In the genomic region with DNA sequence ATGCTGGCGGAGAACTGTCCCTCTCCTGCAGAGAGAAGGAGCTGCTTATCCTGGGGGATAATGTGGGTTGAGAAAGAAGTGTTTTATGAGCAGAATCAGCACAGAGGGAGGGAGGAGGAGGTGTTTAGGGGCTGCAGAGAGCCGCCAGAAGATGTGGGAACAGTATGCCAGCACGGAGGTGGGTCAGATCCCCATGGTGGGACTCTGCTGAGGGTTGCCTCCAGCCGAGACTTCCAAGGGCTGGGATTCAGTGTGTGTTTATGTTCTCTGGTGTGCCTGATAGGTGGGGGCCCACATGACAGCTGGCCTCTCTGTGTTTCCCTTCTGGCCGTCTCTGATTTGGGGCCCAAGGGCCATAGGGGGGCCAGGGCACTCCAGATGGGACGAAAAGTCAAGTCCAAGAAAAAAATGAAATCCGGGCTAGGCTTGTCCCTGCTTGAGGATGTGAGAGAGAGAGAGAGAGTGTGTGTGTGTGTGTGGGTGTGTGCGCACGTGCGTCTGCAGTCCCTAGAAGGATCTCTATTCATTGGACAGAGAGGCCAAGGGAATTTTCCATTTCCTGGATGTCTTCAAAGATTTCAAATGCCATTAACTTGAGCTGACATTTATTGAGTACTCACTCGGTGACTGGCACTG, we compare ENCODE assay signal across 16 cellular contexts. TPM values are rescaled to one million over a fixed set of nuclear protein-coding genes. Genes with fewer than 3 reads are reported as not detected.
A peak's percentile ranks its signal among the peaks of the same experiment; 100 is the strongest.
DNase-seq lines count a peak whose midpoint lies in the region; ATAC-seq and TF ChIP-seq lines count a peak whose summit lies in the region.
"Had no signal": no experiment of that assay in that cellular context is flagged by ENCODE, and none has a peak within 500 bp of the region (broad histone marks: within the 10 kb centered on the region; RNA-seq: fewer than 3 reads in every experiment).

No MANE protein-coding gene starts in this region.

- H3K27me3 ChIP-seq in left lung, result no peaks in the 10 kb centered on the region
- H3K27me3 ChIP-seq: BLaER1, brain microvascular endothelial cell, foreskin keratinocyte had no signal

- H3K9me3 ChIP-seq in T-helper 17 cell (ENCODE audit: control insufficient read depth, low read length, poor library complexity, severe bottlenecking) (no peaks in the 10 kb centered on the region), left lung (no peaks in the 10 kb centered on the region)

- peak overlapping the region; percentile 79 for H3K27ac Mint-ChIP-seq in T-helper 17 cell
- no peak overlapping the region for H3K27ac Mint-ChIP-seq in WTC11

- H3K4me1 ChIP-seq in left lung, result peaks cover 0 to 99% of the 10 kb centered on the region in 2 donors
- H3K4me1 ChIP-seq: foreskin keratinocyte had no signal

- ATAC-seq in T-helper 17 cell, result no peak
- peak; percentile 67 for ATAC-seq in left lung
- ATAC-seq in GM19324 (IDR thresholded peaks at IDR 0.05; ENCODE audit: low FRiP score, unreplicated experiment), result no peak
- no peak for ATAC-seq in WTC11
- ATAC-seq: activated CD4-positive, CD25-positive, alpha-beta regulatory T cell treated with anti-CD3 and anti-CD28 coated beads, Interleukin-2, amount 50 U/mL, for 24 hours; effector memory CD8-positive, alpha-beta T cell; foreskin keratinocyte; SK-N-SH treated with all-trans-retinoic acid at 6 μM for 48 hours had no signal

- POLR2A ChIA-PET in WTC11 (lab: Charles Lee), result no interaction called here

- H3K27ac ChIP-seq in left lung, result peak overlapping the region in 1 of 2 donors; percentile 72
- H3K27ac ChIP-seq: brain microvascular endothelial cell, foreskin keratinocyte had no signal

- H3K9me3 Mint-ChIP-seq in WTC11, result no peaks in the 10 kb centered on the region
- H3K9me3 Mint-ChIP-seq: effector memory CD8-positive, alpha-beta T cell had no signal

- no peaks in the 10 kb centered on the region for H3K27me3 Mint-ChIP-seq in T-helper 17 cell
- H3K27me3 Mint-ChIP-seq in WTC11 (ENCODE audit: low read depth), result peaks cover 97% of the 10 kb centered on the region
- H3K27me3 Mint-ChIP-seq: effector memory CD8-positive, alpha-beta T cell had no signal

- DNase-seq in stimulated activated CD4-positive, alpha-beta T cell treated with anti-CD3 and anti-CD28 coated beads, Interleukin-15, amount 100 ng/mL, for 24 hours, result peak; percentile 40
- DNase-seq in stimulated activated CD4-positive, alpha-beta T cell treated with anti-CD3 and anti-CD28 coated beads, Interleukin-2, amount 100 ng/mL, for 48 hours, result no peak
- DNase-seq in T-helper 17 cell (no peak), left lung (no peak), NCI-H2107 (lab: John Stamatoyannopoulos, UW) (no peak), NCI-H146 treated with DMSO at 0.1 percent for 48 hours (lab: John Stamatoyannopoulos, UW; ENCODE audit: unreplicated experiment) (no peak), WTC11 (ENCODE audit: low spot score) (no peak)
- DNase-seq: brain microvascular endothelial cell; effector memory CD8-positive, alpha-beta T cell; foreskin keratinocyte; NCI-H2171 treated with DMSO at 0.1 percent for 48 hours had no signal

- intact Hi-C loops in left lung (cut with DNase I), result no loop called here

- H3K4me1 Mint-ChIP-seq in T-helper 17 cell (peaks cover 63% of the 10 kb centered on the region), WTC11 (peaks cover 11% of the 10 kb centered on the region)

- no peak overlapping the region for H3K4me3 ChIP-seq in left lung
- H3K4me3 ChIP-seq: BLaER1 had no signal

- CTCF ChIA-PET in WTC11 (lab: Charles Lee), result no interaction called here

- H3K4me3 Mint-ChIP-seq in T-helper 17 cell (no peak overlapping the region), WTC11 (no peak overlapping the region)

- H3K36me3 ChIP-seq in left lung, result no peaks in the 10 kb centered on the region
- H3K36me3 ChIP-seq: BLaER1, brain microvascular endothelial cell had no signal

- TF ChIP-seq CTCF in left lung (IDR thresholded peaks at IDR 0.05), result no peak
- no peak for TF ChIP-seq CTCF in WTC11 (IDR thresholded peaks at IDR 0.05)

- H3K36me3 Mint-ChIP-seq in T-helper 17 cell (ENCODE audit: low read depth), result peaks cover 2% of the 10 kb centered on the region
- no peaks in the 10 kb centered on the region for H3K36me3 Mint-ChIP-seq in WTC11

TF ChIP-seq in WTC11, 78 proteins besides CTCF, POLR2A, EP300 and RAD21 (continues in another document):
- TF ChIP-seq NR3C1 (CRISPR knock-in tag; conservative IDR thresholded peaks at IDR 0.05; ENCODE audit: low read depth) (no peak), JAZF1 (CRISPR knock-in tag; IDR thresholded peaks at IDR 0.05) (no peak), ZNF121 (CRISPR knock-in tag; IDR thresholded peaks at IDR 0.05) (no peak), GRHL2 (CRISPR knock-in tag; IDR thresholded peaks at IDR 0.05; ENCODE audit: insufficient replicate concordance, severe bottlenecking) (no peak), TEAD1 (CRISPR knock-in tag; IDR thresholded peaks at IDR 0.05) (no peak), ELF4 (CRISPR knock-in tag; IDR thresholded peaks at IDR 0.05; ENCODE audit: low read depth) (no peak), JUN (CRISPR knock-in tag; IDR thresholded peaks at IDR 0.05) (no peak), CREB1 (CRISPR knock-in tag; IDR thresholded peaks at IDR 0.05) (no peak)
- TF ChIP-seq, protein P1, sequence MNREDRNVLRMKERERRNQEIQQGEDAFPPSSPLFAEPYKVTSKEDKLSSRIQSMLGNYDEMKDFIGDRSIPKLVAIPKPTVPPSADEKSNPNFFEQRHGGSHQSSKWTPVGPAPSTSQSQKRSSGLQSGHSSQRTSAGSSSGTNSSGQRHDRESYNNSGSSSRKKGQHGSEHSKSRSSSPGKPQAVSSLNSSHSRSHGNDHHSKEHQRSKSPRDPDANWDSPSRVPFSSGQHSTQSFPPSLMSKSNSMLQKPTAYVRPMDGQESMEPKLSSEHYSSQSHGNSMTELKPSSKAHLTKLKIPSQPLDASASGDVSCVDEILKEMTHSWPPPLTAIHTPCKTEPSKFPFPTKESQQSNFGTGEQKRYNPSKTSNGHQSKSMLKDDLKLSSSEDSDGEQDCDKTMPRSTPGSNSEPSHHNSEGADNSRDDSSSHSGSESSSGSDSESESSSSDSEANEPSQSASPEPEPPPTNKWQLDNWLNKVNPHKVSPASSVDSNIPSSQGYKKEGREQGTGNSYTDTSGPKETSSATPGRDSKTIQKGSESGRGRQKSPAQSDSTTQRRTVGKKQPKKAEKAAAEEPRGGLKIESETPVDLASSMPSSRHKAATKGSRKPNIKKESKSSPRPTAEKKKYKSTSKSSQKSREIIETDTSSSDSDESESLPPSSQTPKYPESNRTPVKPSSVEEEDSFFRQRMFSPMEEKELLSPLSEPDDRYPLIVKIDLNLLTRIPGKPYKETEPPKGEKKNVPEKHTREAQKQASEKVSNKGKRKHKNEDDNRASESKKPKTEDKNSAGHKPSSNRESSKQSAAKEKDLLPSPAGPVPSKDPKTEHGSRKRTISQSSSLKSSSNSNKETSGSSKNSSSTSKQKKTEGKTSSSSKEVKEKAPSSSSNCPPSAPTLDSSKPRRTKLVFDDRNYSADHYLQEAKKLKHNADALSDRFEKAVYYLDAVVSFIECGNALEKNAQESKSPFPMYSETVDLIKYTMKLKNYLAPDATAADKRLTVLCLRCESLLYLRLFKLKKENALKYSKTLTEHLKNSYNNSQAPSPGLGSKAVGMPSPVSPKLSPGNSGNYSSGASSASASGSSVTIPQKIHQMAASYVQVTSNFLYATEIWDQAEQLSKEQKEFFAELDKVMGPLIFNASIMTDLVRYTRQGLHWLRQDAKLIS (CRISPR knock-in tag; IDR thresholded peaks at IDR 0.05; ENCODE audit: borderline replicate concordance), result no peak
- TF ChIP-seq, protein P2, sequence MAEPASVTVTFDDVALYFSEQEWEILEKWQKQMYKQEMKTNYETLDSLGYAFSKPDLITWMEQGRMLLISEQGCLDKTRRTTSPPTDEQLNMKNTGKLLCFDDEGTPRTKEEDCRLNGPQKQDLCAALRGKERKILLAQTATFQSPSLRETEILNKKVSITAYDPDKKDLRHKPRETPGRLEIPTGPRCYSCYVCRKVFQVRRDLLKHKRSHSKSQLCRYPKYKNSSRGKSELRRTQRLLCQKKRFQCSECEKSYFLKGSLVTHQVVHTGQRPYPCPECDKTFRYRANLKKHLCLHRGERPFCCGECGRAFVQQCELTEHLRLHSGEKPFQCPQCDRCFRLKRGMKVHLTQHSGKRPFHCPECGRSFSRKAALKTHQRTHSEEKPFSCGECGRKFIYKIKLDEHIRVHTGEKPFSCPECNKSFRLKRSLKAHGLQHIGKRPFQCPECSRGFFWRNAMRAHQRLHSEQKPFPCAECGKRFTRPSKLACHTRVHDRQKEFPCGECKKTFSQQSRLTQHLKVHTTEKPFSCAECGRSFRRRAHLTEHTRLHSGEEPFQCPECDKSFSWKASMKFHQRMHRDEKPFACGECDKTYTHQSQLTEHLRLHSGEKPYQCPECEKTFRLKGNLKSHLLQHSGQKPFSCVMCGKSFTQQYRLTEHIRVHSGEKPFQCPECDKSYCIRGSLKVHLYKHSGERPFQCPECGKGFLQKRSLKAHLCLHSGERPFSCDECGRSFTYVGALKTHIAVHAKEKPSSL (CRISPR knock-in tag; conservative IDR thresholded peaks at IDR 0.05), result no peak
- TF ChIP-seq, protein P3, sequence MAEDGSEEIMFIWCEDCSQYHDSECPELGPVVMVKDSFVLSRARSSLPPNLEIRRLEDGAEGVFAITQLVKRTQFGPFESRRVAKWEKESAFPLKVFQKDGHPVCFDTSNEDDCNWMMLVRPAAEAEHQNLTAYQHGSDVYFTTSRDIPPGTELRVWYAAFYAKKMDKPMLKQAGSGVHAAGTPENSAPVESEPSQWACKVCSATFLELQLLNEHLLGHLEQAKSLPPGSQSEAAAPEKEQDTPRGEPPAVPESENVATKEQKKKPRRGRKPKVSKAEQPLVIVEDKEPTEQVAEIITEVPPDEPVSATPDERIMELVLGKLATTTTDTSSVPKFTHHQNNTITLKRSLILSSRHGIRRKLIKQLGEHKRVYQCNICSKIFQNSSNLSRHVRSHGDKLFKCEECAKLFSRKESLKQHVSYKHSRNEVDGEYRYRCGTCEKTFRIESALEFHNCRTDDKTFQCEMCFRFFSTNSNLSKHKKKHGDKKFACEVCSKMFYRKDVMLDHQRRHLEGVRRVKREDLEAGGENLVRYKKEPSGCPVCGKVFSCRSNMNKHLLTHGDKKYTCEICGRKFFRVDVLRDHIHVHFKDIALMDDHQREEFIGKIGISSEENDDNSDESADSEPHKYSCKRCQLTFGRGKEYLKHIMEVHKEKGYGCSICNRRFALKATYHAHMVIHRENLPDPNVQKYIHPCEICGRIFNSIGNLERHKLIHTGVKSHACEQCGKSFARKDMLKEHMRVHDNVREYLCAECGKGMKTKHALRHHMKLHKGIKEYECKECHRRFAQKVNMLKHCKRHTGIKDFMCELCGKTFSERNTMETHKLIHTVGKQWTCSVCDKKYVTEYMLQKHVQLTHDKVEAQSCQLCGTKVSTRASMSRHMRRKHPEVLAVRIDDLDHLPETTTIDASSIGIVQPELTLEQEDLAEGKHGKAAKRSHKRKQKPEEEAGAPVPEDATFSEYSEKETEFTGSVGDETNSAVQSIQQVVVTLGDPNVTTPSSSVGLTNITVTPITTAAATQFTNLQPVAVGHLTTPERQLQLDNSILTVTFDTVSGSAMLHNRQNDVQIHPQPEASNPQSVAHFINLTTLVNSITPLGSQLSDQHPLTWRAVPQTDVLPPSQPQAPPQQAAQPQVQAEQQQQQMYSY (CRISPR knock-in tag; IDR thresholded peaks at IDR 0.05), result no peak

RNA-seq across cellular contexts. Expression of a gene that starts 21.6 kb away (rescaled TPM):
- total RNA-seq in T-helper 17 cell (100 to 1,000 TPM; 122 to 137 TPM), left lung (10 to 100 TPM; 13.5 to 41.8 TPM), WTC11 (2021) (6.9 to 13.4 TPM (median 11.3 TPM) in 3 replicates)
- total RNA-seq: foreskin keratinocyte, pulmonary artery endothelial cell had no signal
